ENCODE assay signal across 11 cellular contexts in genomic region chr10:29585488-29585976, GRCh38. TPM values are rescaled to one million over a fixed set of nuclear protein-coding genes. Genes with fewer than 3 reads are reported as not detected.
DNase-seq lines count a peak whose midpoint lies in the region; ATAC-seq, FAIRE-seq and TF ChIP-seq lines count a peak whose summit lies in the region.
"Had no signal": no experiment of that assay in that cellular context is flagged by ENCODE, and none has a peak within 500 bp of the region (broad histone marks: within the 10 kb centered on the region; RNA-seq: fewer than 3 reads in every experiment).

No MANE protein-coding gene starts in this region.

- intact Hi-C loops in K562 (cut with micrococcal nuclease): no loop called here

- WGBS in A549 (ENCODE audit: missing lambda C conversion rate): 83% methylated on average over 18 of the region's 18 CpGs
- 1% methylated on average over 16 of the region's 18 CpGs for WGBS in K562 (ENCODE audit: insufficient coverage, low coverage, missing lambda C conversion rate)
- WGBS in lung, 2 donors: 72 to 76% methylated on average over 18 of the region's 18 CpGs
- WGBS in suprapubic skin: 76% methylated on average over 14 of the region's 18 CpGs

- H4K20me1 ChIP-seq in K562 (replicated peaks; ENCODE audit: control insufficient read depth, insufficient read depth, low read length): no peaks in the 10 kb centered on the region

- H3K27ac ChIP-seq in A549 (no peak overlapping the region), K562 (ENCODE audit: extremely low read depth, low read depth, low read length) (no peak overlapping the region), lung (ENCODE audit: low read depth in 1 of 2, low read length in 1 of 2) (peak overlapping the region in 1 of 2 donors; percentile 90), suprapubic skin (no peak overlapping the region)

- H3K27me3 ChIP-seq in K562 (ENCODE audit: control insufficient read depth in 2 of 2, insufficient read depth in 2 of 2, low read length in 2 of 2) (peaks cover 2 to 40% of the 10 kb centered on the region in 2 experiments; a peak in 3 of 5 replicates), lung (ENCODE audit: control insufficient read depth, insufficient read depth) (no peaks in the 10 kb centered on the region), suprapubic skin (no peaks in the 10 kb centered on the region)

- TF ChIP-seq EP300 in A549 (IDR thresholded peaks at IDR 0.05) (no peak), K562 (IDR thresholded peaks at IDR 0.05; ENCODE audit: low read length) (no peak), suprapubic skin (IDR thresholded peaks at IDR 0.05) (no peak)

- H3K9me3 ChIP-seq in A549: no peaks in the 10 kb centered on the region
- no peaks in the 10 kb centered on the region for H3K9me3 ChIP-seq in K562 (replicated peaks; ENCODE audit: control insufficient read depth, insufficient read depth, low read depth, low read length)
- H3K9me3 ChIP-seq in lung (ENCODE audit: control insufficient read depth in 2 of 2, insufficient read depth in 1 of 2, low read length in 1 of 2): no peaks in the 10 kb centered on the region
- no peaks in the 10 kb centered on the region for H3K9me3 ChIP-seq in suprapubic skin

- peaks cover 19% of the 10 kb centered on the region for H3K4me1 ChIP-seq in A549
- no peaks in the 10 kb centered on the region for H3K4me1 ChIP-seq in K562 (replicated peaks in 1 of 2; ENCODE audit: control insufficient read depth in 2 of 2, insufficient read depth in 2 of 2, low read length in 2 of 2)
- peaks cover 7 to 15% of the 10 kb centered on the region in 2 donors for H3K4me1 ChIP-seq in lung (ENCODE audit: control insufficient read depth in 2 of 2, insufficient read depth in 2 of 2, low read length in 2 of 2)
- peaks cover 33% of the 10 kb centered on the region for H3K4me1 ChIP-seq in suprapubic skin

- in situ Hi-C loops in K562 (cut with MboI): no loop called here

- no peaks in the 10 kb centered on the region for H3K9me1 ChIP-seq in K562 (ENCODE audit: control insufficient read depth, insufficient read depth, low read length)

- TF ChIP-seq POLR2A in A549 (IDR thresholded peaks at IDR 0.05; ENCODE audit: low read length) (no peak), K562 (conservative IDR thresholded peaks at IDR 0.05) (no peak), suprapubic skin (IDR thresholded peaks at IDR 0.05) (no peak)

- no peaks in the 10 kb centered on the region for H3K79me2 ChIP-seq in K562 (ENCODE audit: control insufficient read depth, insufficient read depth, low read length)

- ATAC-seq in A549 (peak; percentile 87 to 92), K562 (no peak), lung (ENCODE audit: insufficient read depth, low FRiP score) (no peak), HG02852 (IDR thresholded peaks at IDR 0.05; ENCODE audit: unreplicated experiment) (no peak), HG02973 (IDR thresholded peaks at IDR 0.05; ENCODE audit: unreplicated experiment) (no peak)

- no peak for TF ChIP-seq CTCF in A549 (IDR thresholded peaks at IDR 0.05)
- TF ChIP-seq CTCF in K562 (IDR thresholded peaks at IDR 0.05 in 2 of 3, conservative IDR thresholded peaks at IDR 0.05 in 1 of 3; ENCODE audit: insufficient read depth in 2 of 3, low read depth in 1 of 3, low read length in 3 of 3): no peak
- no peak for TF ChIP-seq CTCF in lung (IDR thresholded peaks at IDR 0.05; ENCODE audit: control extremely low read depth, extremely low read depth)
- no peak for TF ChIP-seq CTCF in suprapubic skin (IDR thresholded peaks at IDR 0.05)

- FAIRE-seq in A549 (lab: Jason Lieb, UNC) (peak; percentile 88), K562 (lab: Jason Lieb, UNC) (peak; percentile 11)
- FAIRE-seq: bronchial epithelial cell had no signal

- no peak overlapping the region for H3K4me3 ChIP-seq in A549
- H3K4me3 ChIP-seq in K562: no peak overlapping the region
- H3K4me3 ChIP-seq in lung: no peak overlapping the region
- H3K4me3 ChIP-seq in suprapubic skin: no peak overlapping the region

- peak in 1 of 2 experiments; percentile 49 for DNase-seq in A549 (ENCODE audit: low read depth in 1 of 2, low spot score in 1 of 2)
- DNase-seq in NCI-H128 (lab: John Stamatoyannopoulos, UW; ENCODE audit: unreplicated experiment): peak; percentile 1
- no peak for DNase-seq in K562 (ENCODE audit: extremely low read depth in 1 of 4, low spot score in 3 of 4)
- DNase-seq in lung (ENCODE audit: low spot score): peak; percentile 6
- DNase-seq in NCI-H2107 (lab: John Stamatoyannopoulos, UW): no peak
- no peak for DNase-seq in suprapubic skin (ENCODE audit: low spot score in 2 of 2)
- DNase-seq: NCI-H524 treated with DMSO at 0.1 percent for 48 hours, T-helper 2 cell had no signal

- POLR2A ChIA-PET in A549 (lab: Yijun Ruan, JAX) (no interaction called here), K562 (lab: Yijun Ruan, JAX) (interaction anchor here (0.6 kb wide), 1 partner anchor 292 kb away, joined by 3 read pairs; no protein-coding TSS in a partner anchor)

- no peak overlapping the region for H2AFZ ChIP-seq in K562 (ENCODE audit: low read depth, low read length)

- BruUV-seq in K562 (replicated peaks; lab: Mats Ljungman, UMichigan): no TSS peak

- CTCF ChIA-PET in A549 (lab: Yijun Ruan, JAX) (interaction anchor here (1.0 to 1.3 kb wide), 3 partner anchors 50 to 89 kb away, joined by 3 read pairs; no protein-coding TSS in a partner anchor), K562 (lab: Yijun Ruan, JAX; ENCODE audit: low intra/inter-chr PET ratio) (no interaction called here)

- H3K4me2 ChIP-seq in A549: no peak overlapping the region
- no peak overlapping the region for H3K4me2 ChIP-seq in K562 (ENCODE audit: insufficient read depth, low read length)

- H3K9ac ChIP-seq in K562 (ENCODE audit: insufficient read depth in 1 of 2, low read depth in 2 of 2, low read length in 2 of 2): no peak overlapping the region

- no peaks in the 10 kb centered on the region for H3K36me3 ChIP-seq in K562 (ENCODE audit: control insufficient read depth, insufficient read depth, low read length)
- no peaks in the 10 kb centered on the region for H3K36me3 ChIP-seq in lung (ENCODE audit: control insufficient read depth in 2 of 2, insufficient read depth in 2 of 2, low read length in 2 of 2)
- no peaks in the 10 kb centered on the region for H3K36me3 ChIP-seq in suprapubic skin

- TF ChIP-seq RAD21 in A549 (conservative IDR thresholded peaks at IDR 0.05 in 1 of 2, IDR thresholded peaks at IDR 0.05 in 1 of 2) (no peak), K562 (CRISPR knock-in tag; conservative IDR thresholded peaks at IDR 0.05 in 1 of 2, IDR thresholded peaks at IDR 0.05 in 1 of 2) (no peak)

TF ChIP-seq in A549, 52 proteins besides CTCF, POLR2A, EP300 and RAD21 (continues in another document):
- no peak for TF ChIP-seq POLR2AphosphoS2 (conservative IDR thresholded peaks at IDR 0.05; ENCODE audit: low read length)
- no peak for TF ChIP-seq ZFP36 (IDR thresholded peaks at IDR 0.05; ENCODE audit: borderline replicate concordance, partially characterized antibody)
- no peak for TF ChIP-seq ATOH8 (CRISPR knock-in tag; IDR thresholded peaks at IDR 0.05; ENCODE audit: low read depth)

TF ChIP-seq in K562, 482 proteins besides CTCF, POLR2A, EP300 and RAD21 (continues in another document):
- no peak for TF ChIP-seq HEY1 (CRISPR knock-in tag; IDR thresholded peaks at IDR 0.05; ENCODE audit: borderline replicate concordance)
- TF ChIP-seq ZNF644 (tag; IDR thresholded peaks at IDR 0.05; ENCODE audit: low read depth): no peak
- no peak for TF ChIP-seq CCAR2 (IDR thresholded peaks at IDR 0.05; ENCODE audit: low read depth, low read length)

RNA-seq across cellular contexts. Expression of gene SVIL, which starts 49.2 kb away (rescaled TPM):
- polyA plus RNA-seq in A549 (2011; rRNA removed) (20.4 and 26.7 TPM in 2 replicates), A549 (2017; fragmentation: RNase III; extraction: RNeasy Plus Mini Kit Qiagen cat#74134 plus additional on column Dnase treatment) (9.6 to 12.1 TPM (median 12.0 TPM) in 3 replicates), K562 (2011; rRNA removed) (0.01 TPM in 1 of 2 replicates, not detected in the other), K562 (2014; fragmentation: Illumina TruSeq; extraction: Trizol) (0.01 TPM in 2 replicates), K562 (2014; fragmentation: Nextera tagmentation; extraction: Ambion mirVana) (under 1 TPM; 0.13 to 0.18 TPM), K562 (2014; rRNA removed) (0.03 TPM in 1 of 2 replicates, not detected in the other), lung (10 to 100 TPM; 13.6 to 19.6 TPM)
- polyA plus RNA-seq in A549 (2012; cell fraction: cytosol; rRNA removed): 4.1 and 4.3 TPM in 2 replicates
- polyA plus RNA-seq in A549 (2012; cell fraction: nucleus; rRNA removed): 11.7 and 14.1 TPM in 2 replicates
- 23.6 and 32.6 TPM in 2 replicates for polyA minus RNA-seq in A549 (2011; rRNA and poly(A)+ RNA removed)
- total RNA-seq in K562 (2011; cell fraction: chromatin; rRNA removed; ENCODE audit: low replicate concordance): not detected in 2 replicates
- total RNA-seq in K562 (2011; cell fraction: nucleolus; rRNA removed): not detected in 2 replicates
- total RNA-seq in K562 (2011; cell fraction: nucleoplasm; rRNA removed): not detected in 2 replicates
- total RNA-seq in K562 (2014; rRNA removed) (0.08 TPM in 1 of 2 replicates, not detected in the other), K562 (2014; rRNA removed; fragmentation: Illumina TruSeq; extraction: Trizol) (not detected in 2 replicates), K562 (2015; rRNA removed; fragmentation: Illumina TruSeq; extraction: Trizol) (under 0.01 TPM in 1 of 2 replicates, not detected in the other), K562 (2021) (0.07 and 0.27 TPM in 2 replicates), lung (100 to 1,000 TPM in 1 of 2 donors, 10 to 100 TPM in 1; 68.4 to 117 TPM), suprapubic skin (100 to 1,000 TPM in 1 of 4 donors, 10 to 100 TPM in 3; 52.9 to 129 (median 72.1) TPM)
- 0.01 TPM in 1 of 2 replicates, not detected in the other for polyA plus RNA-seq in K562 (2011; cell fraction: cytosol; rRNA removed)
- polyA plus RNA-seq in K562 (2011; cell fraction: nucleus; rRNA removed): not detected in 2 replicates
- polyA plus RNA-seq in K562 (2012): 0.07 and 0.14 TPM in 2 replicates
- not detected in 2 replicates for polyA minus RNA-seq in K562 (2011; rRNA and poly(A)+ RNA removed)
- 0.27 TPM in 1 of 2 replicates, not detected in the other for polyA minus RNA-seq in K562 (2011; cell fraction: cytosol; rRNA and poly(A)+ RNA removed)
- under 0.01 TPM in 1 of 2 replicates, not detected in the other for polyA minus RNA-seq in K562 (2011; cell fraction: nucleus; rRNA and poly(A)+ RNA removed)

Comparison
In these comparisons a context has a peak if more than half of its experiments do, and no peak if none do; other contexts are left out.
1. ATAC-seq: peak in A549 (2 of 2); none in K562 (single experiment), lung (single experiment), HG02852 (single experiment) and HG02973 (single experiment).
2. DNase-seq: peak in NCI-H128 (single experiment) and lung (single experiment); none in K562 (0 of 4), NCI-H2107 (single experiment) and suprapubic skin (0 of 2).
3. RNA of gene SVIL, which starts 49.2 kb away (total RNA-seq): 68.4 to 117 TPM in lung and 52.9 to 129 TPM in suprapubic skin; under 0.01 to 0.27 TPM in K562; every median in the first group is over 10 times any median in the second.